Comparison of ENCODE assay signal across 8 cellular contexts in genomic region chr13:52652980-52653303, GRCh38. TPM values are rescaled to one million over a fixed set of nuclear protein-coding genes. Genes with fewer than 3 reads are reported as not detected.
A peak's percentile ranks its signal among the peaks of the same experiment; 100 is the strongest.
DNase-seq lines count a peak whose midpoint lies in the region; ATAC-seq and TF ChIP-seq lines count a peak whose summit lies in the region.

No MANE protein-coding gene starts in this region.

- TF ChIP-seq CTCF in AG09309 (IDR thresholded peaks at IDR 0.05; ENCODE audit: control insufficient read depth, insufficient read depth, low read depth, low read length, missing control alignments), result no peak

- no peaks in the 10 kb centered on the region for H3K9me3 ChIP-seq in subcutaneous abdominal adipose tissue (ENCODE audit: control insufficient read depth in 5 of 5, low read length in 5 of 5)

- peak; percentile 37 for ATAC-seq in HG03135 (IDR thresholded peaks at IDR 0.05; ENCODE audit: unreplicated experiment)

- WGBS in adipose tissue, 3 donors, result 0 to 1% (median 0%) methylated on average over 18 of the region's 18 CpGs

- peak overlapping the region; percentile 5 for H3K27ac ChIP-seq in adipose tissue (ENCODE audit: low read depth, low read length)
- H3K27ac ChIP-seq in subcutaneous abdominal adipose tissue (ENCODE audit: low read depth, low read length), result peak overlapping the region; percentile 99

- peaks cover 5 to 35% (median 29%) of the 10 kb centered on the region in 5 donors for H3K4me1 ChIP-seq in subcutaneous abdominal adipose tissue (ENCODE audit: control insufficient read depth in 5 of 5, insufficient read depth in 5 of 5, low read length in 5 of 5)

- H3K9ac ChIP-seq in subcutaneous abdominal adipose tissue (ENCODE audit: low read length in 5 of 5), result peak overlapping the region; percentile 73 to 99 (median 94)

- H3K4me3 ChIP-seq in AG09309 (ENCODE audit: control insufficient read depth, low read depth, low read length), result peak overlapping the region; percentile 83
- peak overlapping the region; percentile 85 to 96 (median 87) for H3K4me3 ChIP-seq in subcutaneous abdominal adipose tissue (ENCODE audit: low read depth in 1 of 5, low read length in 5 of 5)

- DNase-seq in AG09309 (ENCODE audit: low read depth) (no peak), GM19238 (ENCODE audit: insufficient read length, low spot score) (peak; percentile 21), iPS-NIHi11 (ENCODE audit: low spot score) (peak; percentile 53)
- DNase-seq in stimulated activated CD4-positive, alpha-beta T cell treated with anti-CD3 and anti-CD28 coated beads, Interleukin-2, amount 100 ng/mL, for 24 hours, result no peak
- DNase-seq in effector CD8-positive, alpha-beta T cell (lab: John Stamatoyannopoulos, UW), result no peak

- peaks cover 3 to 16% (median 4%) of the 10 kb centered on the region in 5 donors for H3K36me3 ChIP-seq in subcutaneous abdominal adipose tissue (ENCODE audit: control insufficient read depth in 5 of 5, insufficient read depth in 5 of 5, low read length in 5 of 5)

- no peaks in the 10 kb centered on the region for H3K27me3 ChIP-seq in subcutaneous abdominal adipose tissue (ENCODE audit: control insufficient read depth in 5 of 5, insufficient read depth in 4 of 5, low read length in 5 of 5)

RNA-seq across cellular contexts. Expression of gene SUGT1, which starts 0.3 kb away (rescaled TPM):
- 10 to 100 TPM; 26.8 to 44.2 (median 29.7) TPM for polyA plus RNA-seq in adipose tissue

RNA-seq across cellular contexts. Expression of gene HNRNPA1L2, which starts 10.7 kb away (rescaled TPM):
- polyA plus RNA-seq in adipose tissue, result 1 to 10 TPM; 3.2 to 6.4 (median 3.7) TPM

Comparison
In these comparisons a context has a peak if more than half of its experiments do, and no peak if none do; other contexts are left out.
1. DNase-seq: peak in GM19238 (single experiment) and iPS-NIHi11 (single experiment); none in AG09309 (single experiment), stimulated activated CD4-positive, alpha-beta T cell treated with anti-CD3 and anti-CD28 coated beads, Interleukin-2, amount 100 ng/mL, for 24 hours (0 of 2) and effector CD8-positive, alpha-beta T cell (single experiment).